In the genomic region with DNA sequence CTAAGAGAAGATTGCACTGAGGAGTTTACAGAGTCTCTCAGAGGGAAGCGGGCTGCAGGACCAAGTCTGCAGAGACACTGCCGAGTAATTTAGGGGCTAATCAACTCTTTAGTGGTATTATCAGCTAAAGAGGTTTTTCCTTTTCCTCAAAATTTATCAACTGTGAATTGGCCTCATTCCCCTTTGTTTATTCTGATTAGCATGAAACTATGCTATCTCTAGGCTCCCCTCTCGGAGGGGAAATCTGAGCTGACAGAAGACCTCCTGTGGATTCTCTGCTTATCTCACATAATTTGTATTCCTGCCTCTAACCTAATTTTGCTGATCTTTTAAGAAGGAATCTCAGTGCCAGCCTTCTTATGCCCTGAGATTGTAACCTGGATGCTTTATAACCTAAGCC, we compare ENCODE assay signal across 16 cellular contexts.
"Had no signal": no experiment of that assay in that cellular context is flagged by ENCODE, and none has a peak within 500 bp of the region (broad histone marks: within the 10 kb centered on the region; RNA-seq: fewer than 3 reads in every experiment).

No MANE protein-coding gene starts in this region.

- H3K4me1 Mint-ChIP-seq: T-helper 17 cell had no signal

- H3K27me3 ChIP-seq: heart right ventricle, right atrium auricular region, spleen had no signal

- H3K4me3 Mint-ChIP-seq: activated CD4-positive, alpha-beta memory T cell treated with anti-CD3 and anti-CD28 coated beads for 36 hours; activated naive CD4-positive, alpha-beta T cell treated with anti-CD3 and anti-CD28 coated beads for 36 hours; T-helper 17 cell; type B pancreatic cell had no signal

- H3K27ac Mint-ChIP-seq: activated CD4-positive, alpha-beta memory T cell treated with anti-CD3 and anti-CD28 coated beads for 36 hours; activated naive CD4-positive, alpha-beta T cell treated with anti-CD3 and anti-CD28 coated beads for 36 hours; T-helper 17 cell; type B pancreatic cell had no signal

- H3K9me3 Mint-ChIP-seq: activated CD4-positive, alpha-beta memory T cell treated with anti-CD3 and anti-CD28 coated beads for 36 hours; activated naive CD4-positive, alpha-beta T cell treated with anti-CD3 and anti-CD28 coated beads for 36 hours; type B pancreatic cell had no signal

- H3K36me3 Mint-ChIP-seq: activated CD4-positive, alpha-beta memory T cell treated with anti-CD3 and anti-CD28 coated beads for 36 hours had no signal

- ATAC-seq: heart right ventricle, left cardiac atrium, mucosa of descending colon, T-helper 17 cell had no signal

- H3K27ac ChIP-seq: heart right ventricle, right atrium auricular region, spleen, thoracic aorta had no signal

- H3K9me3 ChIP-seq: heart right ventricle, mucosa of descending colon, right atrium auricular region, spleen, thoracic aorta had no signal

- H3K4me3 ChIP-seq: heart right ventricle, mucosa of descending colon, right atrium auricular region, spleen, thoracic aorta had no signal

- H3K4me1 ChIP-seq: heart right ventricle, spleen had no signal

- H3K36me3 ChIP-seq: heart right ventricle, right atrium auricular region, spleen, thoracic aorta had no signal

- H3K27me3 Mint-ChIP-seq: type B pancreatic cell had no signal

- DNase-seq: activated CD4-positive, alpha-beta memory T cell treated with anti-CD3 and anti-CD28 coated beads for 36 hours; activated CD4-positive, alpha-beta T cell treated with anti-CD3 and anti-CD28 coated beads for 48 hours; activated naive CD4-positive, alpha-beta T cell treated with anti-CD3 and anti-CD28 coated beads for 36 hours; activated T-cell treated with anti-CD3 and anti-CD28 coated beads, Interleukin-2, amount 50 U/mL, for 48 hours; heart right ventricle; islet precursor cell; left cardiac atrium; mucosa of descending colon; spleen; stimulated activated CD4-positive, alpha-beta T cell treated with anti-CD3 and anti-CD28 coated beads, Interleukin-4, amount 100 ng/mL, for 24 hours; stimulated activated naive CD4-positive, alpha-beta T cell treated with Interleukin-2 at 50 U/mL for 16 hours; SW 1271; T-helper 17 cell had no signal
